ENCODE assay signal across 8 cellular contexts in genomic region chr1:31576201-31576669, GRCh38. TPM values are rescaled to one million over a fixed set of nuclear protein-coding genes. Genes with fewer than 3 reads are reported as not detected.
DNase-seq lines count a peak whose midpoint lies in the region; ATAC-seq, FAIRE-seq and TF ChIP-seq lines count a peak whose summit lies in the region.

Gene TINAGL1 (plus strand): TSS chr1:31576515. CDS start chr1:31577149, 634 bp downstream.

- no peaks in the 10 kb centered on the region for H3K4me1 Mint-ChIP-seq in activated T-helper 1 cell treated with anti-CD3 and anti-CD28 coated beads, Interleukin-12 subunit alpha, Interleukin-12 subunit beta, Interleukin-2, Interleukin-4 antibody, amounts not matched to agents 30 ng/mL and 10 ng/mL and 1 ng/mL, durations not matched to agents 14 hours and 24 hours and 36 hours (ENCODE audit: low read depth)

- H3K27ac ChIP-seq in SJSA1: peak within 1 kb of the TSS; percentile 15
- peak within 1 kb of the TSS; percentile 77 to 79 for H3K27ac ChIP-seq in prostate gland

- H3K4me3 ChIP-seq in SJSA1 (peak within 1 kb of the TSS; percentile 31), prostate gland (peak within 1 kb of the TSS; percentile 36 to 42)

- no peaks in the 10 kb centered on the region for H3K36me3 ChIP-seq in SJSA1
- H3K36me3 ChIP-seq in prostate gland: no peaks in the 10 kb centered on the region

- intact Hi-C loops in cardiac septum (cut with DNase I) (loop anchor here (5.0 to 10.0 kb wide), 2 partner anchors 126 to 359 kb away; partner anchors contain the start of genes COL16A1 and PTP4A2), prostate gland (cut with DNase I) (loop anchor here (5.0 kb wide), 1 partner anchor 136 kb away; no protein-coding TSS in a partner anchor)
- intact Hi-C loops in activated T-helper 1 cell treated with anti-CD3 and anti-CD28 coated beads, Interleukin-12 subunit alpha, Interleukin-12 subunit beta, Interleukin-2, Interleukin-4 antibody, amounts not matched to agents 30 ng/mL and 10 ng/mL and 1 ng/mL, durations not matched to agents 14 hours and 24 hours and 36 hours (cut with micrococcal nuclease): no loop called here

- DNase-seq in DMS153 (lab: John Stamatoyannopoulos, UW): peak; percentile 30
- DNase-seq in SJSA1 (ENCODE audit: low read depth in 1 of 2, low spot score in 2 of 2): peak; percentile 42 to 52
- DNase-seq in cardiac septum (ENCODE audit: low spot score): peak; percentile 87
- DNase-seq in prostate gland (ENCODE audit: low spot score): peak; percentile 85
- no peak for DNase-seq in effector CD8-positive, alpha-beta T cell (lab: John Stamatoyannopoulos, UW)
- no peak for DNase-seq in activated T-helper 1 cell treated with anti-CD3 and anti-CD28 coated beads, Interleukin-12 subunit alpha, Interleukin-12 subunit beta, Interleukin-2, Interleukin-4 antibody, amounts not matched to agents 30 ng/mL and 10 ng/mL and 1 ng/mL, durations not matched to agents 14 hours and 24 hours and 36 hours (ENCODE audit: low spot score)
- DNase-seq in GM12892 (ENCODE audit: insufficient read length): no peak

- no peak for FAIRE-seq in GM12892 (lab: Jason Lieb, UNC)

- no peak within 1 kb of the TSS for H3K4me3 Mint-ChIP-seq in activated T-helper 1 cell treated with anti-CD3 and anti-CD28 coated beads, Interleukin-12 subunit alpha, Interleukin-12 subunit beta, Interleukin-2, Interleukin-4 antibody, amounts not matched to agents 30 ng/mL and 10 ng/mL and 1 ng/mL, durations not matched to agents 14 hours and 24 hours and 36 hours

- H3K27me3 ChIP-seq in SJSA1 (replicated peaks) (no peaks in the 10 kb centered on the region), prostate gland (replicated peaks; ENCODE audit: insufficient read depth) (no peaks in the 10 kb centered on the region)

- no peaks in the 10 kb centered on the region for H3K36me3 Mint-ChIP-seq in activated T-helper 1 cell treated with anti-CD3 and anti-CD28 coated beads, Interleukin-12 subunit alpha, Interleukin-12 subunit beta, Interleukin-2, Interleukin-4 antibody, amounts not matched to agents 30 ng/mL and 10 ng/mL and 1 ng/mL, durations not matched to agents 14 hours and 24 hours and 36 hours (ENCODE audit: low read depth)

- peaks cover 10% of the 10 kb centered on the region for H3K27me3 Mint-ChIP-seq in activated T-helper 1 cell treated with anti-CD3 and anti-CD28 coated beads, Interleukin-12 subunit alpha, Interleukin-12 subunit beta, Interleukin-2, Interleukin-4 antibody, amounts not matched to agents 30 ng/mL and 10 ng/mL and 1 ng/mL, durations not matched to agents 14 hours and 24 hours and 36 hours (ENCODE audit: insufficient read depth)

- H3K9me3 ChIP-seq in SJSA1 (replicated peaks) (no peaks in the 10 kb centered on the region), prostate gland (no peaks in the 10 kb centered on the region)

- WGBS in prostate gland: 1% methylated on average over 25 of the region's 25 CpGs

- H3K9me3 Mint-ChIP-seq in activated T-helper 1 cell treated with anti-CD3 and anti-CD28 coated beads, Interleukin-12 subunit alpha, Interleukin-12 subunit beta, Interleukin-2, Interleukin-4 antibody, amounts not matched to agents 30 ng/mL and 10 ng/mL and 1 ng/mL, durations not matched to agents 14 hours and 24 hours and 36 hours: no peaks in the 10 kb centered on the region

- ATAC-seq in GM18909 (IDR thresholded peaks at IDR 0.05; ENCODE audit: poor library complexity, unreplicated experiment): no peak

- TF ChIP-seq CTCF in prostate gland (IDR thresholded peaks at IDR 0.05): peak in 1 of 4 experiments; percentile 17

- peak; percentile 97 for TF ChIP-seq POLR2A in prostate gland (IDR thresholded peaks at IDR 0.05)
- TF ChIP-seq POLR2A in GM12892 (IDR thresholded peaks at IDR 0.05; ENCODE audit: low read depth, low read length): no peak

- H3K27ac Mint-ChIP-seq in activated T-helper 1 cell treated with anti-CD3 and anti-CD28 coated beads, Interleukin-12 subunit alpha, Interleukin-12 subunit beta, Interleukin-2, Interleukin-4 antibody, amounts not matched to agents 30 ng/mL and 10 ng/mL and 1 ng/mL, durations not matched to agents 14 hours and 24 hours and 36 hours: no peak within 1 kb of the TSS

- H3K4me1 ChIP-seq in SJSA1 (replicated peaks) (peaks cover 55% of the 10 kb centered on the region), prostate gland (replicated peaks) (no peaks in the 10 kb centered on the region)

RNA-seq across cellular contexts. Expression of gene TINAGL1, which starts in this region (rescaled TPM):
- 14.9 and 25.9 TPM in 2 replicates for total RNA-seq in SJSA1 (2014; rRNA removed; shearing (Covaris generic))
- total RNA-seq in cardiac septum (180 TPM), prostate gland (100 to 1,000 TPM; 103 to 134 TPM)
- total RNA-seq in activated T-helper 1 cell treated with anti-CD3 and anti-CD28 coated beads, Interleukin-12 subunit alpha, Interleukin-12 subunit beta, Interleukin-2, Interleukin-4 antibody, amounts not matched to agents 30 ng/mL and 10 ng/mL and 1 ng/mL, durations not matched to agents 14 hours and 24 hours and 36 hours: not detected in 2 replicates
- polyA plus RNA-seq in GM12892 (2012; ENCODE audit: missing spikeins): 0.13 TPM

Comparison
In these comparisons a context has a peak if more than half of its experiments do, and no peak if none do; other contexts are left out.
1. RNA of gene TINAGL1 (total RNA-seq): 180 TPM in cardiac septum (single experiment), 103 to 134 TPM in prostate gland and 14.9 to 25.9 TPM in SJSA1; not detected in activated T-helper 1 cell treated with anti-CD3 and anti-CD28 coated beads, Interleukin-12 subunit alpha, Interleukin-12 subunit beta, Interleukin-2, Interleukin-4 antibody, amounts not matched to agents 30 ng/mL and 10 ng/mL and 1 ng/mL, durations not matched to agents 14 hours and 24 hours and 36 hours; every median in the first group is over 10 times any median in the second.
2. DNase-seq: peak in DMS153 (single experiment), SJSA1 (2 of 2), cardiac septum (single experiment) and prostate gland (single experiment); none in effector CD8-positive, alpha-beta T cell (single experiment), activated T-helper 1 cell treated with anti-CD3 and anti-CD28 coated beads, Interleukin-12 subunit alpha, Interleukin-12 subunit beta, Interleukin-2, Interleukin-4 antibody, amounts not matched to agents 30 ng/mL and 10 ng/mL and 1 ng/mL, durations not matched to agents 14 hours and 24 hours and 36 hours (single experiment) and GM12892 (single experiment).